ENCODE assay signal across 1 cellular context in the genomic region with DNA sequence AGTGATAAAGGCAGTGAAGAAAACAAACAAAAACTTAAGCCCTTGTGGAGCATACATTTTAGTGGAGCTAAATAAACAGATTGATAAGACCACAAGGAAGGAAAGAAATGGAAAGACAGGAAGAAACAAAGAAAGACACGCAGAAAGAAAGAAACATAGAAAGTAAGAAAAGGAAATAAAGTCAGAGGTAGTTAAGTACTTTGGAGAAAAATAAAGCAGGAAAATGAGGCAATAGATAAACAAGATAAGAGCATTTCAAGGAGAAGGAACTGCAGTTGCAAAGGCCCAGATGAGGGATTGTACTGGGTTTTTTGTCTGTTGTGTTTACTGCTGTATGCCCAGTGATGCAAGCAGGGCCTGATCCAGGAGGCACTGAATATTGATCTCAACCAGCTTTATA.
TF ChIP-seq lines count a peak whose summit lies in the region.

No MANE protein-coding gene starts in this region.

TF ChIP-seq in GM23338, 12 proteins besides CTCF, POLR2A, EP300 and RAD21 (continued from another document):
- TF ChIP-seq ZNF462 (CRISPR knock-in tag; IDR thresholded peaks at IDR 0.05), result no peak
- no peak for TF ChIP-seq JUNB (IDR thresholded peaks at IDR 0.05; ENCODE audit: unreplicated experiment)
- no peak for TF ChIP-seq EZH2phosphoT487 (IDR thresholded peaks at IDR 0.05; ENCODE audit: unreplicated experiment)
- TF ChIP-seq ZNF331 (CRISPR knock-in tag; IDR thresholded peaks at IDR 0.05; ENCODE audit: low read depth), result no peak
- TF ChIP-seq CREB1 (CRISPR knock-in tag; IDR thresholded peaks at IDR 0.05; ENCODE audit: low read depth), result no peak
- TF ChIP-seq, protein P1, sequence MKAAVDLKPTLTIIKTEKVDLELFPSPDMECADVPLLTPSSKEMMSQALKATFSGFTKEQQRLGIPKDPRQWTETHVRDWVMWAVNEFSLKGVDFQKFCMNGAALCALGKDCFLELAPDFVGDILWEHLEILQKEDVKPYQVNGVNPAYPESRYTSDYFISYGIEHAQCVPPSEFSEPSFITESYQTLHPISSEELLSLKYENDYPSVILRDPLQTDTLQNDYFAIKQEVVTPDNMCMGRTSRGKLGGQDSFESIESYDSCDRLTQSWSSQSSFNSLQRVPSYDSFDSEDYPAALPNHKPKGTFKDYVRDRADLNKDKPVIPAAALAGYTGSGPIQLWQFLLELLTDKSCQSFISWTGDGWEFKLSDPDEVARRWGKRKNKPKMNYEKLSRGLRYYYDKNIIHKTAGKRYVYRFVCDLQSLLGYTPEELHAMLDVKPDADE (IDR thresholded peaks at IDR 0.05), result no peak
TF ChIP-seq in GM23338: peak in this region for 0.
